ENCODE assay signal across 11 cellular contexts in the genomic region with DNA sequence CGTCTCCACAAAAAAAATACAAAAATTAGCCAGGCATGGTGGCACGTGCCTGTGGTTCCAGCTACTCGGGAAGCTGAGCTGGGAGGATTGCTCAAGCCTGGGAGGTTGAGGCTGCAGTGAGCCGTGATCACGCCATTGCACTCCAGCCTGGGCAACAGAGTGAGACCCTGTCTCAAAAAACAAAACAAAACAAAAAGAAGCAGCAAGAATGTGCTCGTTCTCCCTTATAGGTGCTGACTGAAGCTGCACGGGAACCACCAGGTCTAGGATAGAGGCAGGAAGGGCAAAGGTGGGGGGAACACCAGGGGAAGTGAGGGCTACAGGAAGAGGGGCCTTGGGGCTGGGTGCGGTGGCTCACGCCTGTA. TPM values are rescaled to one million over a fixed set of nuclear protein-coding genes. Genes with fewer than 3 reads are reported as not detected.
"Had no signal": no experiment of that assay in that cellular context is flagged by ENCODE, and none has a peak within 500 bp of the region (broad histone marks: within the 10 kb centered on the region; RNA-seq: fewer than 3 reads in every experiment).

No MANE protein-coding gene starts in this region.

RNA-seq across cellular contexts. Expression of a gene that starts 24.4 kb away (rescaled TPM):
- total RNA-seq: dermis microvascular lymphatic vessel endothelial cell, endodermal cell, esophagus mucosa, esophagus squamous epithelium, glomerular endothelial cell, heart right ventricle, kidney epithelial cell, left lung, lower lobe of right lung, lung microvascular endothelial cell had no signal
- polyA plus RNA-seq: keratinocyte had no signal
